9 cellular contexts compared by ENCODE assay signal in genomic region chr16:2983706-2984136, GRCh38. TPM values are rescaled to one million over a fixed set of nuclear protein-coding genes. Genes with fewer than 3 reads are reported as not detected.
DNase-seq lines count a peak whose midpoint lies in the region; ATAC-seq and TF ChIP-seq lines count a peak whose summit lies in the region.
"Had no signal": no experiment of that assay in that cellular context is flagged by ENCODE, and none has a peak within 500 bp of the region (broad histone marks: within the 10 kb centered on the region; RNA-seq: fewer than 3 reads in every experiment).

No MANE protein-coding gene starts in this region.

- no peaks in the 10 kb centered on the region for H3K4me1 ChIP-seq in H9 (ENCODE audit: insufficient read depth, low read length)
- H3K4me1 ChIP-seq in lower lobe of right lung = peaks cover 26% of the 10 kb centered on the region

- H2AK5ac ChIP-seq in H9 (ENCODE audit: insufficient read length, low read length) = no peak overlapping the region

- H2AFZ ChIP-seq in H9 (ENCODE audit: low read length) = no peak overlapping the region

- H3K27me3 ChIP-seq in CD4-positive, alpha-beta T cell (ENCODE audit: control insufficient read depth, insufficient read depth, low read length) = peaks cover 3% of the 10 kb centered on the region
- H3K27me3 ChIP-seq in H9 (ENCODE audit: insufficient read depth, low read length) = no peaks in the 10 kb centered on the region
- peaks cover 14% of the 10 kb centered on the region for H3K27me3 ChIP-seq in lower lobe of right lung (ENCODE audit: low read depth)

- H3K56ac ChIP-seq in H9 (ENCODE audit: insufficient read length, low read depth, low read length) = no peak overlapping the region

- no peak overlapping the region for H3K18ac ChIP-seq in H9 (ENCODE audit: insufficient read length, low read depth, low read length)

- no peak overlapping the region for H3K4me2 ChIP-seq in H9 (ENCODE audit: insufficient read depth, insufficient read length, low read length)

- H2BK5ac ChIP-seq in H9 (ENCODE audit: insufficient read length, low read length) = no peak overlapping the region

- H3K4me3 ChIP-seq in lower lobe of right lung = peak overlapping the region; percentile 37

- H3K27ac ChIP-seq in CD4-positive, alpha-beta T cell (ENCODE audit: low read depth, low read length) = no peak overlapping the region
- H3K27ac ChIP-seq in H9 (ENCODE audit: insufficient read length, low read depth, low read length) (no peak overlapping the region), lower lobe of right lung (no peak overlapping the region)

- POLR2A ChIA-PET in CD4-positive, alpha-beta T cell (lab: Charles Lee) = no interaction called here

- no peak overlapping the region for H3K23ac ChIP-seq in H9 (ENCODE audit: insufficient read length, low read depth, low read length)

- peaks cover 9% of the 10 kb centered on the region for H3K23me2 ChIP-seq in H9 (ENCODE audit: insufficient read length, low read depth, low read length, poor library complexity, severe bottlenecking)

- H3K79me2 ChIP-seq in H9 (ENCODE audit: insufficient read depth, low read length) = no peaks in the 10 kb centered on the region; the same call in 1 of the 2 replicates

- H2BK20ac ChIP-seq in H9 (ENCODE audit: low read depth, low read length, poor library complexity, severe bottlenecking) = no peak overlapping the region

- no peak overlapping the region for H4K8ac ChIP-seq in H9 (replicated peaks; ENCODE audit: insufficient read length, low read depth, low read length)

- peak; percentile 89 for TF ChIP-seq CTCF in CD4-positive, alpha-beta T cell (IDR thresholded peaks at IDR 0.05)
- TF ChIP-seq CTCF in H9 (conservative IDR thresholded peaks at IDR 0.05) (peak; percentile 97), lower lobe of right lung (IDR thresholded peaks at IDR 0.05) (peak; percentile 95)

- intact Hi-C loops in CD4-positive, alpha-beta T cell (cut with DNase I, micrococcal nuclease) = loop anchor here in 1 of 2 experiments (2.0 to 5.0 kb wide), 3 partner anchors 37 to 106 kb away; partner anchors contain the start of genes FLYWCH1 and TNFRSF12A
- intact Hi-C loops in lower lobe of right lung (cut with DNase I) = no loop called here

- H4K91ac ChIP-seq in H9 (ENCODE audit: insufficient read length, low read depth, low read length) = no peak overlapping the region

- no peaks in the 10 kb centered on the region for H4K20me1 ChIP-seq in H9 (ENCODE audit: control insufficient read depth, insufficient read depth, insufficient read length)

- no peak overlapping the region for H3K9ac ChIP-seq in H9 (ENCODE audit: extremely low read depth, insufficient read length, low read length)

- no peak overlapping the region for H2BK120ac ChIP-seq in H9 (ENCODE audit: low read depth, low read length, poor library complexity, severe bottlenecking)

- no peak overlapping the region for H3K27ac Mint-ChIP-seq in CD4-positive, alpha-beta T cell
- no peak overlapping the region for H3K27ac Mint-ChIP-seq in H9

- CTCF ChIA-PET in CD4-positive, alpha-beta T cell (lab: Charles Lee) = interaction anchor here (1.2 to 2.9 kb wide), 2 partner anchors 17 to 48 kb away, joined by 3 to 10 read pairs; no protein-coding TSS in a partner anchor

- DNase-seq in CD4-positive, alpha-beta T cell = peak in 9 of 10 experiments; percentile 31 to 74 (median 57)
- peak; percentile 90 for DNase-seq in H9
- peak; percentile 84 for DNase-seq in NCI-H345 (lab: John Stamatoyannopoulos, UW)
- DNase-seq in activated CD4-positive, alpha-beta T cell treated with anti-CD3 and anti-CD28 coated beads for 48 hours = peak; percentile 88
- peak; percentile 77 for DNase-seq in dedifferentiated amniotic fluid mesenchymal stem cell (ENCODE audit: extremely low spot score)
- peak; percentile 88 for DNase-seq in lower lobe of right lung
- peak; percentile 56 to 70 (median 66) for DNase-seq in stimulated activated CD4-positive, alpha-beta T cell treated with anti-CD3 and anti-CD28 coated beads, TNF-alpha, amount 100 ng/mL, for 48 hours (ENCODE audit: low read depth in 3 of 3)

- no peak overlapping the region for H3K4me3 Mint-ChIP-seq in CD4-positive, alpha-beta T cell
- peak overlapping the region in 1 of 2 experiments; percentile 21; a peak in 2 of 5 replicates for H3K4me3 Mint-ChIP-seq in H9

- H3K4ac ChIP-seq in H9 (ENCODE audit: low read depth, low read length) = no peak overlapping the region

- no peaks in the 10 kb centered on the region for H3K36me3 Mint-ChIP-seq in CD4-positive, alpha-beta T cell (ENCODE audit: low read depth)
- H3K36me3 Mint-ChIP-seq in H9 (ENCODE audit: insufficient read depth in 1 of 3, low read depth in 3 of 3) = peaks cover 0 to 2% (median 2%) of the 10 kb centered on the region in 3 experiments; a peak in 2 of 7 replicates

- no CpG with 5 or more reads among the region's 42 CpGs for WGBS in H9 (ENCODE audit: extremely low coverage, insufficient read length, low lambda C conversion rate)

- H3K36me3 ChIP-seq in lower lobe of right lung = no peaks in the 10 kb centered on the region

- H3K27me3 Mint-ChIP-seq in CD4-positive, alpha-beta T cell = no peaks in the 10 kb centered on the region
- H3K27me3 Mint-ChIP-seq in H9 (ENCODE audit: low read depth) = peaks cover 10% of the 10 kb centered on the region

- no peak overlapping the region for H2BK12ac ChIP-seq in H9 (ENCODE audit: insufficient read length, low read depth, low read length)

- H3T11ph ChIP-seq in H9 (ENCODE audit: low read length) = no peak overlapping the region

- H4K5ac ChIP-seq in H9 (ENCODE audit: insufficient read length, low read depth, low read length) = no peak overlapping the region

- H3K9me3 ChIP-seq in CD4-positive, alpha-beta T cell (ENCODE audit: control insufficient read depth, low read length) = no peaks in the 10 kb centered on the region
- H3K9me3 ChIP-seq in H9 (ENCODE audit: control insufficient read depth, low read depth, low read length) = no peaks in the 10 kb centered on the region
- H3K9me3 ChIP-seq in lower lobe of right lung = no peaks in the 10 kb centered on the region

- peak; percentile 51 for ATAC-seq in CD4-positive, alpha-beta T cell (ENCODE audit: poor library complexity)
- ATAC-seq in lower lobe of right lung = peak; percentile 76 to 78
- ATAC-seq in GM19455 (IDR thresholded peaks at IDR 0.05; ENCODE audit: unreplicated experiment) = no peak

- H2BK15ac ChIP-seq in H9 (ENCODE audit: low read depth, low read length) = no peak overlapping the region

- no peak overlapping the region for H3K14ac ChIP-seq in H9 (ENCODE audit: insufficient read depth, low read length)

- H3K4me1 Mint-ChIP-seq in CD4-positive, alpha-beta T cell (ENCODE audit: low read depth) = no peaks in the 10 kb centered on the region
- peaks cover 26 to 34% of the 10 kb centered on the region in 2 experiments for H3K4me1 Mint-ChIP-seq in H9

- H3K9me3 Mint-ChIP-seq in CD4-positive, alpha-beta T cell = no peaks in the 10 kb centered on the region
- H3K9me3 Mint-ChIP-seq in H9 = no peaks in the 10 kb centered on the region

- H3K79me1 ChIP-seq in H9 (ENCODE audit: insufficient read depth, low read depth, low read length, poor library complexity, severe bottlenecking) = no peaks in the 10 kb centered on the region

RNA-seq across cellular contexts. Expression of gene PKMYT1, which starts 3.5 kb away (rescaled TPM):
- total RNA-seq in CD4-positive, alpha-beta T cell = under 1 TPM; 0.47 to 0.60 TPM
- total RNA-seq in H9 (2021) (114 and 120 TPM in 2 replicates), lower lobe of right lung (4.0 TPM)

RNA-seq across cellular contexts. Expression of gene PAQR4, which starts 14.6 kb away (rescaled TPM):
- under 1 TPM; 0.39 to 0.44 TPM for total RNA-seq in CD4-positive, alpha-beta T cell
- total RNA-seq in H9 (2021) (32.1 and 33.3 TPM in 2 replicates), lower lobe of right lung (10.8 TPM)

RNA-seq across cellular contexts. Expression of gene KREMEN2, which starts 19.6 kb away (rescaled TPM):
- not detected for total RNA-seq in CD4-positive, alpha-beta T cell
- total RNA-seq in H9 (2021) (12.8 and 14.6 TPM in 2 replicates), lower lobe of right lung (not detected)
- total RNA-seq: T-helper 2 cell treated with Interferon-gamma antibody and Interleukin-4, amounts not matched to agents 100 ng/mL and 5 ng/mL, for 36 hours had no signal

RNA-seq across cellular contexts. Expression of gene CLDN9, which starts 29.0 kb away (rescaled TPM):
- not detected for total RNA-seq in CD4-positive, alpha-beta T cell
- total RNA-seq in H9 (2021) (1.3 and 1.5 TPM in 2 replicates), lower lobe of right lung (1.0 TPM)

RNA-seq across cellular contexts. Expression of gene CLDN6, which starts 34.3 kb away (rescaled TPM):
- total RNA-seq in CD4-positive, alpha-beta T cell = not detected
- 743 and 757 TPM in 2 replicates for total RNA-seq in H9 (2021)
- not detected for total RNA-seq in lower lobe of right lung
- total RNA-seq: T-helper 2 cell treated with Interferon-gamma antibody and Interleukin-4, amounts not matched to agents 100 ng/mL and 5 ng/mL, for 36 hours had no signal

Comparison
In these comparisons a context has a peak if more than half of its experiments do, and no peak if none do; other contexts are left out.
1. RNA of gene PKMYT1, which starts 3.5 kb away (total RNA-seq): 114 to 120 TPM in H9; 4.0 TPM in lower lobe of right lung (single experiment) and 0.47 to 0.60 TPM in CD4-positive, alpha-beta T cell; every median in the first group is over 10 times any median in the second.
2. RNA of gene KREMEN2, which starts 19.6 kb away (total RNA-seq): 12.8 to 14.6 TPM in H9; not detected in CD4-positive, alpha-beta T cell and not detected in lower lobe of right lung (single experiment); every median in the first group is over 10 times any median in the second.
3. Peak in every context shown above with its lines, with median percentiles within 50 percentile points of each other: DNase-seq and CTCF ChIP-seq.